In genomic region chr2:137117385-137117784, GRCh38 we compare ENCODE assay signal across 1 cellular context.
A peak's percentile ranks its signal among the peaks of the same experiment; 100 is the strongest.
TF ChIP-seq lines count a peak whose summit lies in the region.

No MANE protein-coding gene starts in this region.

TF ChIP-seq in HepG2, 621 proteins besides CTCF, POLR2A, EP300 and RAD21 (continued from another document and continues in another):
- TF ChIP-seq ZNF710 (CRISPR knock-in tag; IDR thresholded peaks at IDR 0.05; ENCODE audit: borderline replicate concordance) (no peak), MED13 (CRISPR knock-in tag; IDR thresholded peaks at IDR 0.05) (no peak), U2AF2 (IDR thresholded peaks at IDR 0.05; ENCODE audit: low read depth, low read length) (no peak), SMAD1 (CRISPR knock-in tag; IDR thresholded peaks at IDR 0.05; ENCODE audit: borderline replicate concordance, low read depth) (no peak), RBM39 (IDR thresholded peaks at IDR 0.05; ENCODE audit: low read depth, low read length, poor library complexity, severe bottlenecking) (no peak), ZNF616 (CRISPR knock-in tag; IDR thresholded peaks at IDR 0.05; ENCODE audit: low read depth) (no peak), ZNF496 (CRISPR knock-in tag; IDR thresholded peaks at IDR 0.05; ENCODE audit: insufficient replicate concordance) (no peak), JUND (CRISPR knock-in tag; IDR thresholded peaks at IDR 0.05) (peak; percentile 64; the same call in 1 of the 2 replicates), GTF3A (CRISPR knock-in tag; conservative IDR thresholded peaks at IDR 0.05) (no peak), MTA3 (CRISPR knock-in tag; IDR thresholded peaks at IDR 0.05) (no peak), HNRNPLL (IDR thresholded peaks at IDR 0.05; ENCODE audit: low read depth, low read length, poor library complexity, severe bottlenecking) (no peak), SMC3 (IDR thresholded peaks at IDR 0.05; ENCODE audit: low read length) (no peak), MEIS2 (CRISPR knock-in tag; IDR thresholded peaks at IDR 0.05) (no peak), ZBTB3 (CRISPR knock-in tag; IDR thresholded peaks at IDR 0.05; ENCODE audit: borderline replicate concordance, low read depth) (no peak), ARNT (IDR thresholded peaks at IDR 0.05) (no peak), ZSCAN20 (CRISPR knock-in tag; IDR thresholded peaks at IDR 0.05; ENCODE audit: borderline replicate concordance) (no peak), CHD2 (IDR thresholded peaks at IDR 0.05; ENCODE audit: low read depth, low read length) (no peak), ARID5B (CRISPR knock-in tag; IDR thresholded peaks at IDR 0.05) (peak; percentile 60), ATF3 (CRISPR knock-in tag; IDR thresholded peaks at IDR 0.05) (0 out of 2 replicates have a peak, but pooled peaks have one; percentile 32), ELF4 (CRISPR knock-in tag; IDR thresholded peaks at IDR 0.05; ENCODE audit: borderline replicate concordance) (no peak), MATR3 (CRISPR knock-in tag; IDR thresholded peaks at IDR 0.05) (no peak), THYN1 (CRISPR knock-in tag; IDR thresholded peaks at IDR 0.05; ENCODE audit: borderline replicate concordance, low read depth) (no peak), ZNF280B (CRISPR knock-in tag; IDR thresholded peaks at IDR 0.05; ENCODE audit: borderline replicate concordance) (no peak), ZNF260 (CRISPR knock-in tag; IDR thresholded peaks at IDR 0.05; ENCODE audit: borderline replicate concordance, low read depth) (no peak), ZNF550 (CRISPR knock-in tag; IDR thresholded peaks at IDR 0.05; ENCODE audit: borderline replicate concordance) (no peak), HOXA3 (CRISPR knock-in tag; IDR thresholded peaks at IDR 0.05) (no peak), ZNF720 (CRISPR knock-in tag; IDR thresholded peaks at IDR 0.05) (no peak), PHB2 (IDR thresholded peaks at IDR 0.05; ENCODE audit: partially characterized antibody) (no peak), ZNF282 (IDR thresholded peaks at IDR 0.05; ENCODE audit: partially characterized antibody) (no peak), RCOR2 (CRISPR knock-in tag; IDR thresholded peaks at IDR 0.05) (no peak), ZNF766 (CRISPR knock-in tag; IDR thresholded peaks at IDR 0.05; ENCODE audit: borderline replicate concordance) (no peak), ARID3A (IDR thresholded peaks at IDR 0.05; ENCODE audit: low read depth, low read length) (0 out of 2 replicates have a peak, but pooled peaks have one; percentile 44), HOMEZ (CRISPR knock-in tag; IDR thresholded peaks at IDR 0.05; ENCODE audit: low read depth) (no peak), ZNF362 (CRISPR knock-in tag; IDR thresholded peaks at IDR 0.05; ENCODE audit: borderline replicate concordance) (no peak), ZNF235 (CRISPR knock-in tag; IDR thresholded peaks at IDR 0.05; ENCODE audit: borderline replicate concordance) (no peak), PAWR (CRISPR knock-in tag; IDR thresholded peaks at IDR 0.05; ENCODE audit: borderline replicate concordance) (no peak), FOXA1 (IDR thresholded peaks at IDR 0.05) (peak; percentile 65; the same call in 1 of the 2 replicates), FOXA1 (CRISPR knock-in tag; IDR thresholded peaks at IDR 0.05) (peak; percentile 58), ZNF567 (CRISPR knock-in tag; IDR thresholded peaks at IDR 0.05; ENCODE audit: borderline replicate concordance) (no peak)
- TF ChIP-seq, protein P1, sequence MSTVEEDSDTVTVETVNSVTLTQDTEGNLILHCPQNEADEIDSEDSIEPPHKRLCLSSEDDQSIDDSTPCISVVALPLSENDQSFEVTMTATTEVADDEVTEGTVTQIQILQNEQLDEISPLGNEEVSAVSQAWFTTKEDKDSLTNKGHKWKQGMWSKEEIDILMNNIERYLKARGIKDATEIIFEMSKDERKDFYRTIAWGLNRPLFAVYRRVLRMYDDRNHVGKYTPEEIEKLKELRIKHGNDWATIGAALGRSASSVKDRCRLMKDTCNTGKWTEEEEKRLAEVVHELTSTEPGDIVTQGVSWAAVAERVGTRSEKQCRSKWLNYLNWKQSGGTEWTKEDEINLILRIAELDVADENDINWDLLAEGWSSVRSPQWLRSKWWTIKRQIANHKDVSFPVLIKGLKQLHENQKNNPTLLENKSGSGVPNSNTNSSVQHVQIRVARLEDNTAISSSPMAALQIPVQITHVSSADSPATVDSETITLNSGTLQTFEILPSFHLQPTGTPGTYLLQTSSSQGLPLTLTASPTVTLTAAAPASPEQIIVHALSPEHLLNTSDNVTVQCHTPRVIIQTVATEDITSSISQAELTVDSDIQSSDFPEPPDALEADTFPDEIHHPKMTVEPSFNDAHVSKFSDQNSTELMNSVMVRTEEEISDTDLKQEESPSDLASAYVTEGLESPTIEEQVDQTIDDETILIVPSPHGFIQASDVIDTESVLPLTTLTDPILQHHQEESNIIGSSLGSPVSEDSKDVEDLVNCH (CRISPR knock-in tag; IDR thresholded peaks at IDR 0.05) = no peak
- TF ChIP-seq, protein P2, sequence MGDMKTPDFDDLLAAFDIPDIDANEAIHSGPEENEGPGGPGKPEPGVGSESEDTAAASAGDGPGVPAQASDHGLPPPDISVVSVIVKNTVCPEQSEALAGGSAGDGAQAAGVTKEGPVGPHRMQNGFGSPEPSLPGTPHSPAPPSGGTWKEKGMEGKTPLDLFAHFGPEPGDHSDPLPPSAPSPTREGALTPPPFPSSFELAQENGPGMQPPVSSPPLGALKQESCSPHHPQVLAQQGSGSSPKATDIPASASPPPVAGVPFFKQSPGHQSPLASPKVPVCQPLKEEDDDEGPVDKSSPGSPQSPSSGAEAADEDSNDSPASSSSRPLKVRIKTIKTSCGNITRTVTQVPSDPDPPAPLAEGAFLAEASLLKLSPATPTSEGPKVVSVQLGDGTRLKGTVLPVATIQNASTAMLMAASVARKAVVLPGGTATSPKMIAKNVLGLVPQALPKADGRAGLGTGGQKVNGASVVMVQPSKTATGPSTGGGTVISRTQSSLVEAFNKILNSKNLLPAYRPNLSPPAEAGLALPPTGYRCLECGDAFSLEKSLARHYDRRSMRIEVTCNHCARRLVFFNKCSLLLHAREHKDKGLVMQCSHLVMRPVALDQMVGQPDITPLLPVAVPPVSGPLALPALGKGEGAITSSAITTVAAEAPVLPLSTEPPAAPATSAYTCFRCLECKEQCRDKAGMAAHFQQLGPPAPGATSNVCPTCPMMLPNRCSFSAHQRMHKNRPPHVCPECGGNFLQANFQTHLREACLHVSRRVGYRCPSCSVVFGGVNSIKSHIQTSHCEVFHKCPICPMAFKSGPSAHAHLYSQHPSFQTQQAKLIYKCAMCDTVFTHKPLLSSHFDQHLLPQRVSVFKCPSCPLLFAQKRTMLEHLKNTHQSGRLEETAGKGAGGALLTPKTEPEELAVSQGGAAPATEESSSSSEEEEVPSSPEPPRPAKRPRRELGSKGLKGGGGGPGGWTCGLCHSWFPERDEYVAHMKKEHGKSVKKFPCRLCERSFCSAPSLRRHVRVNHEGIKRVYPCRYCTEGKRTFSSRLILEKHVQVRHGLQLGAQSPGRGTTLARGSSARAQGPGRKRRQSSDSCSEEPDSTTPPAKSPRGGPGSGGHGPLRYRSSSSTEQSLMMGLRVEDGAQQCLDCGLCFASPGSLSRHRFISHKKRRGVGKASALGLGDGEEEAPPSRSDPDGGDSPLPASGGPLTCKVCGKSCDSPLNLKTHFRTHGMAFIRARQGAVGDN (CRISPR knock-in tag; IDR thresholded peaks at IDR 0.05) = no peak
- TF ChIP-seq, protein P3, sequence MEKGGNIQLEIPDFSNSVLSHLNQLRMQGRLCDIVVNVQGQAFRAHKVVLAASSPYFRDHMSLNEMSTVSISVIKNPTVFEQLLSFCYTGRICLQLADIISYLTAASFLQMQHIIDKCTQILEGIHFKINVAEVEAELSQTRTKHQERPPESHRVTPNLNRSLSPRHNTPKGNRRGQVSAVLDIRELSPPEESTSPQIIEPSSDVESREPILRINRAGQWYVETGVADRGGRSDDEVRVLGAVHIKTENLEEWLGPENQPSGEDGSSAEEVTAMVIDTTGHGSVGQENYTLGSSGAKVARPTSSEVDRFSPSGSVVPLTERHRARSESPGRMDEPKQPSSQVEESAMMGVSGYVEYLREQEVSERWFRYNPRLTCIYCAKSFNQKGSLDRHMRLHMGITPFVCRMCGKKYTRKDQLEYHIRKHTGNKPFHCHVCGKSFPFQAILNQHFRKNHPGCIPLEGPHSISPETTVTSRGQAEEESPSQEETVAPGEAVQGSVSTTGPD (CRISPR knock-in tag; IDR thresholded peaks at IDR 0.05) = no peak
